ENCODE assay signal across 20 cellular contexts in genomic region chr6:122098091-122098769, GRCh38.
A peak's percentile ranks its signal among the peaks of the same experiment; 100 is the strongest.
DNase-seq lines count a peak whose midpoint lies in the region; ATAC-seq and TF ChIP-seq lines count a peak whose summit lies in the region.
"Had no signal": no experiment of that assay in that cellular context is flagged by ENCODE, and none has a peak within 500 bp of the region (broad histone marks: within the 10 kb centered on the region; RNA-seq: fewer than 3 reads in every experiment).

No MANE protein-coding gene starts in this region.

- H3K27me3 ChIP-seq in hepatocyte: no peaks in the 10 kb centered on the region
- H3K27me3 ChIP-seq in tibial artery: no peaks in the 10 kb centered on the region
- no peaks in the 10 kb centered on the region for H3K27me3 ChIP-seq in mesendoderm (ENCODE audit: insufficient read depth, low read length, poor library complexity)
- H3K27me3 ChIP-seq: BE2C had no signal

- H4K8ac ChIP-seq in mesendoderm (ENCODE audit: low read depth, low read length): no peak overlapping the region

- no peaks in the 10 kb centered on the region for H3K79me2 ChIP-seq in hepatocyte
- no peaks in the 10 kb centered on the region for H3K79me2 ChIP-seq in mesendoderm (ENCODE audit: control insufficient read depth, insufficient read depth, low read length)

- H3K18ac ChIP-seq in mesendoderm (ENCODE audit: low read length): no peak overlapping the region

- H4K5ac ChIP-seq in mesendoderm (ENCODE audit: low read length): no peak overlapping the region

- H3K9me3 Mint-ChIP-seq in natural killer cell treated with Interleukin-12 subunit alpha and Interleukin-12 subunit beta and Interleukin-15 and Interleukin-18, amount 100 ng/mL, for 72 hours: peaks cover 3% of the 10 kb centered on the region
- H3K9me3 Mint-ChIP-seq: GM23338 had no signal

- 47% methylated on average over 5 of the region's 5 CpGs for WGBS in hepatocyte (ENCODE audit: low lambda C conversion rate, missing lambda C conversion rate)
- WGBS in mesendoderm (ENCODE audit: extremely low coverage, insufficient coverage, low lambda C conversion rate): no CpG with 5 or more reads among the region's 5 CpGs

- H3K36me3 Mint-ChIP-seq in natural killer cell treated with Interleukin-12 subunit alpha and Interleukin-12 subunit beta and Interleukin-15 and Interleukin-18, amount 100 ng/mL, for 72 hours: no peaks in the 10 kb centered on the region
- H3K36me3 Mint-ChIP-seq: CD4-positive, CD25-positive, alpha-beta regulatory T cell had no signal

- peak overlapping the region; percentile 15 for H3K4me2 ChIP-seq in hepatocyte
- no peak overlapping the region for H3K4me2 ChIP-seq in mesendoderm (ENCODE audit: low read length)
- H3K4me2 ChIP-seq: GM23338 had no signal

- no peaks in the 10 kb centered on the region for H4K20me1 ChIP-seq in hepatocyte (ENCODE audit: insufficient read depth, poor library complexity, severe bottlenecking)

- DNase-seq in DMS114 treated with DMSO at 0.1 percent for 48 hours (lab: John Stamatoyannopoulos, UW; ENCODE audit: unreplicated experiment) (peak; percentile 90), NCI-H1105 treated with DMSO at 0.1 percent for 48 hours (lab: John Stamatoyannopoulos, UW) (peak; percentile 17), amniotic epithelial cell (ENCODE audit: low read depth) (peak; percentile 58), hepatocyte (ENCODE audit: low spot score) (no peak), amniotic stem cell (lab: John Stamatoyannopoulos, UW) (no peak), tibial artery (no peak), mesendoderm (no peak)
- no peak for DNase-seq in natural killer cell treated with Interleukin-12 subunit alpha and Interleukin-12 subunit beta and Interleukin-15 and Interleukin-18, amount 100 ng/mL, for 72 hours (ENCODE audit: low spot score)
- DNase-seq: BE2C; CD4-positive, CD25-positive, alpha-beta regulatory T cell; COR-L47; DMS153; GF-D8; HCEC 1CT; NCI-H187 treated with DMSO at 0.1 percent for 48 hours; NCI-H748 treated with DMSO at 0.1 percent for 48 hours; OCI-M1; Right ventricle myocardium superior had no signal

- no peak overlapping the region for H3K23ac ChIP-seq in mesendoderm (ENCODE audit: low read length)

- no peaks in the 10 kb centered on the region for H3K27me3 Mint-ChIP-seq in natural killer cell treated with Interleukin-12 subunit alpha and Interleukin-12 subunit beta and Interleukin-15 and Interleukin-18, amount 100 ng/mL, for 72 hours
- H3K27me3 Mint-ChIP-seq: CD4-positive, CD25-positive, alpha-beta regulatory T cell had no signal

- H3K4me3 ChIP-seq in hepatocyte: no peak overlapping the region
- no peak overlapping the region for H3K4me3 ChIP-seq in tibial artery
- H3K4me3 ChIP-seq in mesendoderm (ENCODE audit: low read length): no peak overlapping the region
- H3K4me3 ChIP-seq: GM23338, K562 had no signal

- no peak for ATAC-seq in natural killer cell treated with Interleukin-12 subunit alpha and Interleukin-12 subunit beta and Interleukin-15 and Interleukin-18, amount 100 ng/mL, for 72 hours
- ATAC-seq: GM23338, K562 had no signal

- intact Hi-C loops in tibial artery (cut with DNase I; ENCODE audit: low total_unique reads): no loop called here

- H2BK120ac ChIP-seq in mesendoderm (ENCODE audit: low read depth, low read length): no peak overlapping the region

- H3K4me1 ChIP-seq in hepatocyte (ENCODE audit: insufficient read depth) (no peaks in the 10 kb centered on the region), tibial artery (no peaks in the 10 kb centered on the region), mesendoderm (ENCODE audit: control insufficient read depth, low read depth, low read length) (no peaks in the 10 kb centered on the region)
- H3K4me1 ChIP-seq: BE2C had no signal

- H3K79me1 ChIP-seq in mesendoderm (ENCODE audit: low read length): no peaks in the 10 kb centered on the region

- H3K36me3 ChIP-seq in hepatocyte (replicated peaks; ENCODE audit: insufficient read depth, low read depth) (no peaks in the 10 kb centered on the region), tibial artery (no peaks in the 10 kb centered on the region), mesendoderm (ENCODE audit: control insufficient read depth, insufficient read depth, low read length) (no peaks in the 10 kb centered on the region)
- H3K36me3 ChIP-seq: BE2C had no signal

- H2BK15ac ChIP-seq in mesendoderm (replicated peaks; ENCODE audit: low read depth): no peak overlapping the region

- no peak overlapping the region for H2AFZ ChIP-seq in hepatocyte
- H2AFZ ChIP-seq: GM23338 had no signal

- no peak overlapping the region for H2BK5ac ChIP-seq in mesendoderm (ENCODE audit: low read length)

- no peak overlapping the region for H3K27ac Mint-ChIP-seq in natural killer cell treated with Interleukin-12 subunit alpha and Interleukin-12 subunit beta and Interleukin-15 and Interleukin-18, amount 100 ng/mL, for 72 hours
- H3K27ac Mint-ChIP-seq: CD4-positive, CD25-positive, alpha-beta regulatory T cell; GM23338 had no signal

- H3K4me3 Mint-ChIP-seq in natural killer cell treated with Interleukin-12 subunit alpha and Interleukin-12 subunit beta and Interleukin-15 and Interleukin-18, amount 100 ng/mL, for 72 hours: no peak overlapping the region
- H3K4me3 Mint-ChIP-seq: CD4-positive, CD25-positive, alpha-beta regulatory T cell; GM23338 had no signal

- no peak overlapping the region for H3K4ac ChIP-seq in mesendoderm (ENCODE audit: low read depth, low read length)

- no peaks in the 10 kb centered on the region for H3K4me1 Mint-ChIP-seq in natural killer cell treated with Interleukin-12 subunit alpha and Interleukin-12 subunit beta and Interleukin-15 and Interleukin-18, amount 100 ng/mL, for 72 hours (ENCODE audit: low read depth in 2 of 2)
- H3K4me1 Mint-ChIP-seq: CD4-positive, CD25-positive, alpha-beta regulatory T cell; GM23338 had no signal

- no peak overlapping the region for H3K9ac ChIP-seq in mesendoderm (ENCODE audit: low read length)

- H3K9me2 ChIP-seq in hepatocyte (replicated peaks; ENCODE audit: insufficient read depth): no peaks in the 10 kb centered on the region

- TF ChIP-seq CTCF in hepatocyte (IDR thresholded peaks at IDR 0.05; ENCODE audit: poor library complexity) (no peak), tibial artery (IDR thresholded peaks at IDR 0.05) (no peak)

- H3K9me3 ChIP-seq in hepatocyte (ENCODE audit: low read depth): no peaks in the 10 kb centered on the region
- no peaks in the 10 kb centered on the region for H3K9me3 ChIP-seq in tibial artery
- H3K9me3 ChIP-seq: BE2C had no signal

- H2AK5ac ChIP-seq in mesendoderm (ENCODE audit: low read length): no peak overlapping the region

- H3K27ac ChIP-seq in hepatocyte: no peak overlapping the region
- H3K27ac ChIP-seq in tibial artery: no peak overlapping the region
- no peak overlapping the region for H3K27ac ChIP-seq in mesendoderm (ENCODE audit: low read depth, low read length)

- no peak overlapping the region for H3K56ac ChIP-seq in mesendoderm (ENCODE audit: low read length)

Comparison
In these comparisons a context has a peak if more than half of its experiments do, and no peak if none do; other contexts are left out.
1. DNase-seq: peak in DMS114 treated with DMSO at 0.1 percent for 48 hours (single experiment), NCI-H1105 treated with DMSO at 0.1 percent for 48 hours (single experiment) and amniotic epithelial cell (single experiment); none in hepatocyte (single experiment), natural killer cell treated with Interleukin-12 subunit alpha and Interleukin-12 subunit beta and Interleukin-15 and Interleukin-18, amount 100 ng/mL, for 72 hours (single experiment), amniotic stem cell (single experiment), tibial artery (0 of 2) and mesendoderm (single experiment).